1 cellular context compared by ENCODE assay signal in the genomic region with DNA sequence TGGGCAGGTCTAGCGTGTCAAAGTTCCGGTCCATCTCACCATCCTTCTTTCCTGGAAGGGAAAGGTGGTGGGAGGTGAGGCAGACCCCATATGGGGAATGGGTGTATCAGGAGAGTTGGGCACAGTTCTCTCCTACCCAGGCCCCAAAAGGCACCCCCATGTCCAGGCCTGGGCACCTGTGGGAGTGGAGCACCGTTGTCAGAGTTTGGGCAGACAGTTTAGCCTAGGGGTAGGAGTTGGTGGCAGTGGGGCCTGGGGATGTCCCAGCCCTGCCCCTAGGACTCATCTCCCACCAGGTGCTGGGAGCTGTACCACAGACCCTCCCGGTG.
TF ChIP-seq lines count a peak whose summit lies in the region.

No MANE protein-coding gene starts in this region.

TF ChIP-seq in WTC11, 78 proteins besides CTCF, POLR2A, EP300 and RAD21 (continued from another document):
- TF ChIP-seq, protein P1, sequence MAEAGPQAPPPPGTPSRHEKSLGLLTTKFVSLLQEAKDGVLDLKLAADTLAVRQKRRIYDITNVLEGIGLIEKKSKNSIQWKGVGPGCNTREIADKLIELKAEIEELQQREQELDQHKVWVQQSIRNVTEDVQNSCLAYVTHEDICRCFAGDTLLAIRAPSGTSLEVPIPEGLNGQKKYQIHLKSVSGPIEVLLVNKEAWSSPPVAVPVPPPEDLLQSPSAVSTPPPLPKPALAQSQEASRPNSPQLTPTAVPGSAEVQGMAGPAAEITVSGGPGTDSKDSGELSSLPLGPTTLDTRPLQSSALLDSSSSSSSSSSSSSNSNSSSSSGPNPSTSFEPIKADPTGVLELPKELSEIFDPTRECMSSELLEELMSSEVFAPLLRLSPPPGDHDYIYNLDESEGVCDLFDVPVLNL (CRISPR knock-in tag; IDR thresholded peaks at IDR 0.05; ENCODE audit: borderline replicate concordance, low read depth): no peak
- no peak for TF ChIP-seq JAZF1 (CRISPR knock-in tag; IDR thresholded peaks at IDR 0.05)
- TF ChIP-seq ZNF317 (CRISPR knock-in tag; IDR thresholded peaks at IDR 0.05; ENCODE audit: borderline replicate concordance, low read depth): no peak
- no peak for TF ChIP-seq ZNF425 (CRISPR knock-in tag; conservative IDR thresholded peaks at IDR 0.05)
- no peak for TF ChIP-seq FOXK1 (CRISPR knock-in tag; IDR thresholded peaks at IDR 0.05)
- TF ChIP-seq PRRX2 (CRISPR knock-in tag; IDR thresholded peaks at IDR 0.05): no peak
- TF ChIP-seq NFATC4 (CRISPR knock-in tag; IDR thresholded peaks at IDR 0.05): no peak
- TF ChIP-seq, protein P2, sequence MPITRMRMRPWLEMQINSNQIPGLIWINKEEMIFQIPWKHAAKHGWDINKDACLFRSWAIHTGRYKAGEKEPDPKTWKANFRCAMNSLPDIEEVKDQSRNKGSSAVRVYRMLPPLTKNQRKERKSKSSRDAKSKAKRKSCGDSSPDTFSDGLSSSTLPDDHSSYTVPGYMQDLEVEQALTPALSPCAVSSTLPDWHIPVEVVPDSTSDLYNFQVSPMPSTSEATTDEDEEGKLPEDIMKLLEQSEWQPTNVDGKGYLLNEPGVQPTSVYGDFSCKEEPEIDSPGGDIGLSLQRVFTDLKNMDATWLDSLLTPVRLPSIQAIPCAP (CRISPR knock-in tag; IDR thresholded peaks at IDR 0.05): no peak
